7 cellular contexts compared by ENCODE assay signal in genomic region chr5:168578506-168579205, GRCh38. TPM values are rescaled to one million over a fixed set of nuclear protein-coding genes. Genes with fewer than 3 reads are reported as not detected.
A peak's percentile ranks its signal among the peaks of the same experiment; 100 is the strongest.
DNase-seq lines count a peak whose midpoint lies in the region; ATAC-seq and TF ChIP-seq lines count a peak whose summit lies in the region.

No MANE protein-coding gene starts in this region.

- TF ChIP-seq CTCF in psoas muscle (IDR thresholded peaks at IDR 0.05): no peak

- H3K36me3 ChIP-seq in HUES64 (ENCODE audit: insufficient read depth, low read length): peaks cover 16% of the 10 kb centered on the region; the same call in 1 of the 2 replicates
- no peaks in the 10 kb centered on the region for H3K36me3 ChIP-seq in psoas muscle (ENCODE audit: insufficient read depth in 1 of 2, low read depth in 1 of 2)

- H3K4me1 Mint-ChIP-seq in activated CD4-positive, alpha-beta memory T cell treated with anti-CD3 and anti-CD28 coated beads, Interleukin-2, amount 10 ng/mL, durations not matched to agents 7 days and 5 days: peaks cover 30% of the 10 kb centered on the region

- peak overlapping the region; percentile 94 for H3K9ac ChIP-seq in HUES64 (ENCODE audit: low read depth, low read length)

- intact Hi-C loops in head of caudate nucleus (cut with DNase I): loop anchor here (10.0 kb wide), 1 partner anchor 94 kb away; the partner anchor contains the start of gene RARS1
- intact Hi-C loops in psoas muscle (cut with DNase I): loop anchor here (2.0 to 5.0 kb wide), 2 partner anchors 91 to 92 kb away; partner anchors contain the start of gene RARS1 (in 2 of the 2)

- peak overlapping the region; percentile 98 for H3K4me3 Mint-ChIP-seq in activated CD4-positive, alpha-beta memory T cell treated with anti-CD3 and anti-CD28 coated beads, Interleukin-2, amount 10 ng/mL, durations not matched to agents 7 days and 5 days

- H3K27ac Mint-ChIP-seq in activated CD4-positive, alpha-beta memory T cell treated with anti-CD3 and anti-CD28 coated beads, Interleukin-2, amount 10 ng/mL, durations not matched to agents 7 days and 5 days: peak overlapping the region; percentile 83

- H3K4me3 ChIP-seq in HUES64 (ENCODE audit: low read length) (peak overlapping the region; percentile 99), psoas muscle (peak overlapping the region; percentile 81)

- H3K4me1 ChIP-seq in HUES64 (ENCODE audit: insufficient read depth, low read length): peaks cover 24% of the 10 kb centered on the region
- peaks cover 26% of the 10 kb centered on the region for H3K4me1 ChIP-seq in psoas muscle

- WGBS in HUES64: under 1% methylated on average over 31 of the region's 32 CpGs
- WGBS in psoas muscle, 3 donors: 0 to 1% (median 0%) methylated on average over 32 of the region's 32 CpGs

- H3K9me3 ChIP-seq in HUES64 (ENCODE audit: insufficient read depth, low read depth, low read length): peaks cover 4% of the 10 kb centered on the region; the same call in 1 of the 2 replicates
- no peaks in the 10 kb centered on the region for H3K9me3 ChIP-seq in psoas muscle

- in situ Hi-C loops in G401 (cut with HindIII; ENCODE audit: low sequenced_read_pairs): no loop called here

- no peaks in the 10 kb centered on the region for H3K27me3 Mint-ChIP-seq in activated CD4-positive, alpha-beta memory T cell treated with anti-CD3 and anti-CD28 coated beads, Interleukin-2, amount 10 ng/mL, durations not matched to agents 7 days and 5 days

- no peaks in the 10 kb centered on the region for H3K27me3 ChIP-seq in HUES64 (ENCODE audit: insufficient read depth, low read length)
- no peaks in the 10 kb centered on the region for H3K27me3 ChIP-seq in psoas muscle (ENCODE audit: insufficient read depth in 3 of 3, low read length in 2 of 3)

- peaks cover 6% of the 10 kb centered on the region for H3K9me3 Mint-ChIP-seq in activated CD4-positive, alpha-beta memory T cell treated with anti-CD3 and anti-CD28 coated beads, Interleukin-2, amount 10 ng/mL, durations not matched to agents 7 days and 5 days

- POLR2A ChIA-PET in activated CD4-positive, alpha-beta memory T cell treated with anti-CD3 and anti-CD28 coated beads, Interleukin-2, amount 10 ng/mL, durations not matched to agents 7 days and 5 days (lab: Charles Lee): interaction anchor here (2.5 kb wide), 1 partner anchor 92 kb away, joined by 15 read pairs; the partner anchor contains the start of gene RARS1

- ATAC-seq in GM21515 (IDR thresholded peaks at IDR 0.05; ENCODE audit: unreplicated experiment) (peak; percentile 15), psoas muscle (peak; percentile 8 to 43 (median 21))

- DNase-seq in G401 (ENCODE audit: low spot score) (peak; percentile 48), head of caudate nucleus (peak in 28 of 42 donors; percentile 26 to 81 (median 57)), psoas muscle (no peak), foreskin melanocyte (no peak)
- DNase-seq in activated CD4-positive, alpha-beta memory T cell treated with anti-CD3 and anti-CD28 coated beads, Interleukin-2, amount 10 ng/mL, durations not matched to agents 7 days and 5 days: no peak

- CTCF ChIA-PET in activated CD4-positive, alpha-beta memory T cell treated with anti-CD3 and anti-CD28 coated beads, Interleukin-2, amount 10 ng/mL, durations not matched to agents 7 days and 5 days (lab: Charles Lee): no interaction called here

- H3K27ac ChIP-seq in HUES64 (ENCODE audit: low read depth, low read length): peak overlapping the region; percentile 92
- peak overlapping the region; percentile 92 for H3K27ac ChIP-seq in psoas muscle

- H3K36me3 Mint-ChIP-seq in activated CD4-positive, alpha-beta memory T cell treated with anti-CD3 and anti-CD28 coated beads, Interleukin-2, amount 10 ng/mL, durations not matched to agents 7 days and 5 days (ENCODE audit: low read depth): peaks cover 22% of the 10 kb centered on the region

RNA-seq across cellular contexts. Expression of gene PANK3, which starts 0.5 kb away (rescaled TPM):
- 30.7 and 44.6 TPM in 2 replicates for total RNA-seq in G401 (2014; rRNA removed; shearing (Covaris generic))
- 32.7 TPM for polyA plus RNA-seq in HUES64 (2013, experiment 1 of 2)
- polyA plus RNA-seq in HUES64 (2013, experiment 2 of 2): 39.3 TPM
- total RNA-seq in activated CD4-positive, alpha-beta memory T cell treated with anti-CD3 and anti-CD28 coated beads, Interleukin-2, amount 10 ng/mL, durations not matched to agents 7 days and 5 days: 10 to 100 TPM; 63.9 to 66.1 TPM
- total RNA-seq in psoas muscle: 10 to 100 TPM; 26.8 to 30.7 (median 29.6) TPM
- polyA plus RNA-seq in psoas muscle: 10 to 100 TPM in 2 of 3 donors, 1 to 10 TPM in 1; 5.6 to 21.0 (median 15.5) TPM

RNA-seq across cellular contexts. Expression of gene FBLL1, which starts 49.6 kb away (rescaled TPM):
- total RNA-seq in G401 (2014; rRNA removed; shearing (Covaris generic)): not detected in 2 replicates
- polyA plus RNA-seq in HUES64 (2013, experiment 1 of 2): 1.8 TPM
- 2.3 TPM for polyA plus RNA-seq in HUES64 (2013, experiment 2 of 2)
- under 1 TPM in 1 of 2 experiments, not detected in 1; 0.20 TPM for total RNA-seq in activated CD4-positive, alpha-beta memory T cell treated with anti-CD3 and anti-CD28 coated beads, Interleukin-2, amount 10 ng/mL, durations not matched to agents 7 days and 5 days
- total RNA-seq in psoas muscle: under 1 TPM in 1 of 4 donors, not detected in 3; 0.20 TPM
- under 1 TPM in 2 of 3 donors, not detected in 1; 0.05 to 0.21 TPM for polyA plus RNA-seq in psoas muscle

Comparison
In these comparisons a context has a peak if more than half of its experiments do, and no peak if none do; other contexts are left out.
1. DNase-seq: peak in G401 (single experiment) and head of caudate nucleus (28 of 42); none in activated CD4-positive, alpha-beta memory T cell treated with anti-CD3 and anti-CD28 coated beads, Interleukin-2, amount 10 ng/mL, durations not matched to agents 7 days and 5 days (single experiment), psoas muscle (0 of 2) and foreskin melanocyte (single experiment).